ENCODE assay signal across 26 cellular contexts in the genomic region with DNA sequence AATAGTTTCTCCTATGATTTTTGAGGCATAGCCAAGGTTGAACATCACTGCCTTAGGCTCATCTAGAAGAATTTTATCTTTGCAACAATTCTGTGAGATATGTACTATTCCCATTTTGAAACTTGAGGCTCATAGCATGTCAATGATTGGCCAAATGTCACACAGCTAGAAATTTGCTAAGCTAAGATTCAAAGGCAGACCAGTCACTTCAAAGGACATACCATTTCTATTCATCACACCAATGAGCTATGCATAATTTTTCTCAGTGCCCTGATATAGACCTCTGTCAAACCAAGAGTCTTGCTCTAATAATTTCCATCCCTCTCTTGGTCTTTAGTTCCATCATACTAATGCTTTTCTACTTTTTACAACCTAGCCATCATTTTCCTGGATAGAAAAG. TPM values are rescaled to one million over a fixed set of nuclear protein-coding genes. Genes with fewer than 3 reads are reported as not detected.
DNase-seq lines count a peak whose midpoint lies in the region; ATAC-seq, FAIRE-seq and TF ChIP-seq lines count a peak whose summit lies in the region.
"Had no signal": no experiment of that assay in that cellular context is flagged by ENCODE, and none has a peak within 500 bp of the region (broad histone marks: within the 10 kb centered on the region; RNA-seq: fewer than 3 reads in every experiment).

No MANE protein-coding gene starts in this region.

- no peak overlapping the region for H3K4me3 Mint-ChIP-seq in astrocyte (ENCODE audit: unreplicated experiment)
- H3K4me3 Mint-ChIP-seq: B cell; CD4-positive, CD25-positive, alpha-beta regulatory T cell; CD8-positive, alpha-beta T cell had no signal

- no peak overlapping the region for H3K27ac ChIP-seq in astrocyte (ENCODE audit: low read depth, low read length)
- H3K27ac ChIP-seq: A549, BLaER1, C4-2B, GM23248 had no signal

- no peaks in the 10 kb centered on the region for H3K79me2 ChIP-seq in astrocyte (ENCODE audit: insufficient read depth, low read length)

- no peaks in the 10 kb centered on the region for H3K4me1 Mint-ChIP-seq in astrocyte (ENCODE audit: low read depth, unreplicated experiment)
- H3K4me1 Mint-ChIP-seq: B cell; CD4-positive, CD25-positive, alpha-beta regulatory T cell had no signal

- H3K27me3 Mint-ChIP-seq in astrocyte (ENCODE audit: low read depth, unreplicated experiment) = no peaks in the 10 kb centered on the region
- H3K27me3 Mint-ChIP-seq: CD4-positive, CD25-positive, alpha-beta regulatory T cell had no signal

- H3K4me1 ChIP-seq in astrocyte (ENCODE audit: insufficient read depth, low read length) = no peaks in the 10 kb centered on the region
- H3K4me1 ChIP-seq: A549, BLaER1, Caco-2 had no signal

- no peak overlapping the region for H3K27ac Mint-ChIP-seq in astrocyte (ENCODE audit: unreplicated experiment)
- H3K27ac Mint-ChIP-seq: B cell; CD4-positive, CD25-positive, alpha-beta regulatory T cell; CD8-positive, alpha-beta T cell had no signal

- no peaks in the 10 kb centered on the region for H3K36me3 Mint-ChIP-seq in astrocyte (ENCODE audit: low read depth, unreplicated experiment)
- H3K36me3 Mint-ChIP-seq: CD4-positive, CD25-positive, alpha-beta regulatory T cell; CD8-positive, alpha-beta T cell had no signal

- peaks cover 1% of the 10 kb centered on the region for H3K9me3 Mint-ChIP-seq in astrocyte (ENCODE audit: unreplicated experiment)
- H3K9me3 Mint-ChIP-seq: CD8-positive, alpha-beta T cell had no signal

- H3K4me2 ChIP-seq in astrocyte (ENCODE audit: low read length) = no peak overlapping the region
- H3K4me2 ChIP-seq: A549, BLaER1 had no signal

- H3K27me3 ChIP-seq in astrocyte (ENCODE audit: insufficient read depth, low read length) = no peaks in the 10 kb centered on the region

- H3K4me3 ChIP-seq in astrocyte (ENCODE audit: insufficient read depth, low read depth, low read length) = no peak overlapping the region
- H3K4me3 ChIP-seq: A549, BLaER1, GM23248 had no signal

- in situ Hi-C loops in Caki2 (cut with HindIII; ENCODE audit: low pct_unique_long_range_greater_than_20kb, low sequenced_read_pairs) = no loop called here

- no peak for TF ChIP-seq CTCF in astrocyte (IDR thresholded peaks at IDR 0.05; ENCODE audit: insufficient read depth, low read depth, low read length)

- DNase-seq in Caki2 (ENCODE audit: low read depth) = peak; percentile 49
- no peak for DNase-seq in astrocyte (ENCODE audit: low read depth)
- DNase-seq in kidney tubule cell (ENCODE audit: low spot score) = peak; percentile 78
- DNase-seq in renal cortical epithelial cell (ENCODE audit: low read depth) = peak; percentile 78
- DNase-seq in NCI-H1694 treated with DMSO at 0.1 percent for 48 hours (lab: John Stamatoyannopoulos, UW) = no peak
- DNase-seq in Ammon's horn (ENCODE audit: low spot score) = no peak
- DNase-seq: 8988T; Caco-2; CD4-positive, CD25-positive, alpha-beta regulatory T cell; CD8-positive, alpha-beta T cell; DMS 273 treated with DMSO at 0.1 percent for 48 hours; GF-D8; GM23248; H7; HCEC 1CT had no signal

- H2AFZ ChIP-seq in astrocyte (ENCODE audit: low read depth, low read length) = no peak overlapping the region
- H2AFZ ChIP-seq: GM23248 had no signal

- FAIRE-seq in astrocyte (lab: Jason Lieb, UNC) = peak; percentile 89
- FAIRE-seq: D721Med, GM12891, GM18507, H1 had no signal

- H3K9ac ChIP-seq in astrocyte (ENCODE audit: low read length) = no peak overlapping the region
- H3K9ac ChIP-seq: BLaER1, GM23248 had no signal

- no peaks in the 10 kb centered on the region for H3K9me3 ChIP-seq in astrocyte (ENCODE audit: insufficient read depth, low read depth, low read length)
- H3K9me3 ChIP-seq: A549, Caco-2 had no signal

- no peaks in the 10 kb centered on the region for H3K36me3 ChIP-seq in astrocyte (ENCODE audit: insufficient read depth, low read length)
- H3K36me3 ChIP-seq: BLaER1 had no signal

- no peaks in the 10 kb centered on the region for H4K20me1 ChIP-seq in astrocyte (ENCODE audit: insufficient read depth, low read length)
- H4K20me1 ChIP-seq: BLaER1 had no signal

- no peak for ATAC-seq in HG02610 (IDR thresholded peaks at IDR 0.05; ENCODE audit: unreplicated experiment)
- ATAC-seq: A549; CD8-positive, alpha-beta T cell had no signal

RNA-seq across cellular contexts. Expression of a gene that starts 27.6 kb away (rescaled TPM):
- total RNA-seq in Caki2 (2014; rRNA removed; shearing (Covaris generic); ENCODE audit: low replicate concordance) = not detected in 2 replicates
- 0.12 and 0.23 TPM in 2 replicates for total RNA-seq in astrocyte
- total RNA-seq in renal cortical epithelial cell = 0.17 and 0.40 TPM in 2 replicates
- total RNA-seq: B cell; CD4-positive, CD25-positive, alpha-beta regulatory T cell; CD8-positive, alpha-beta T cell; Daoy; G401; GM23248 had no signal

Comparison
In these comparisons a context has a peak if more than half of its experiments do, and no peak if none do; other contexts are left out.
1. DNase-seq: peak in Caki2 (single experiment), kidney tubule cell (single experiment) and renal cortical epithelial cell (single experiment); none in astrocyte (single experiment), NCI-H1694 treated with DMSO at 0.1 percent for 48 hours (single experiment) and Ammon's horn (single experiment).